Comparison of ENCODE assay signal across 1 cellular context in genomic region chr11:10041803-10042202, GRCh38.
TF ChIP-seq lines count a peak whose summit lies in the region.

No MANE protein-coding gene starts in this region.

TF ChIP-seq in IMR-90, 13 proteins besides CTCF, POLR2A, EP300 and RAD21:
- TF ChIP-seq MXI1 (IDR thresholded peaks at IDR 0.05; ENCODE audit: borderline replicate concordance, low read depth, low read length) (no peak), RCOR1 (IDR thresholded peaks at IDR 0.05; ENCODE audit: insufficient replicate concordance, low read length) (no peak), MAZ (IDR thresholded peaks at IDR 0.05; ENCODE audit: borderline replicate concordance, low read depth, low read length) (no peak), RFX5 (IDR thresholded peaks at IDR 0.05; ENCODE audit: low read depth, low read length) (no peak), FOS (IDR thresholded peaks at IDR 0.05; ENCODE audit: low read depth, low read length) (no peak), ELK1 (IDR thresholded peaks at IDR 0.05; ENCODE audit: borderline replicate concordance, low read depth, low read length) (no peak), MAFK (IDR thresholded peaks at IDR 0.05; ENCODE audit: low read depth, low read length) (no peak), BHLHE40 (IDR thresholded peaks at IDR 0.05; ENCODE audit: low read depth, low read length) (no peak), CHD1 (IDR thresholded peaks at IDR 0.05; ENCODE audit: low read depth, low read length) (no peak), SMC3 (IDR thresholded peaks at IDR 0.05; ENCODE audit: low read depth, low read length) (no peak), USF2 (IDR thresholded peaks at IDR 0.05; ENCODE audit: low read depth, low read length) (no peak), CEBPB (IDR thresholded peaks at IDR 0.05; ENCODE audit: low read depth, low read length) (no peak), NFE2L2 (IDR thresholded peaks at IDR 0.05; ENCODE audit: low read depth, low read length) (no peak)
